20 cellular contexts compared by ENCODE assay signal in genomic region chr7:3912291-3912690, GRCh38.
DNase-seq lines count a peak whose midpoint lies in the region; TF ChIP-seq lines count a peak whose summit lies in the region.
"Had no signal": no experiment of that assay in that cellular context is flagged by ENCODE, and none has a peak within 500 bp of the region (broad histone marks: within the 10 kb centered on the region; RNA-seq: fewer than 3 reads in every experiment).

No MANE protein-coding gene starts in this region.

- H3K4me1 Mint-ChIP-seq in MCF 10A (ENCODE audit: insufficient read depth, unreplicated experiment) (peaks cover 30% of the 10 kb centered on the region), brain (peaks cover 87% of the 10 kb centered on the region), nephron (peaks cover 38% of the 10 kb centered on the region)

- H3K36me3 ChIP-seq in breast epithelium, result no peaks in the 10 kb centered on the region
- H3K36me3 ChIP-seq: SJCRH30 had no signal

- no peaks in the 10 kb centered on the region for H3K27me3 ChIP-seq in breast epithelium
- H3K27me3 ChIP-seq: SJCRH30 had no signal

- DNase-seq in MCF 10A (ENCODE audit: unreplicated experiment) (peak; percentile 20), breast epithelium (ENCODE audit: low spot score in 2 of 2) (no peak), Kasumi-1 (lab: John Stamatoyannopoulos, UW) (no peak), NCI-H1105 (lab: John Stamatoyannopoulos, UW) (no peak), UCSD-AML1 (lab: John Stamatoyannopoulos, UW; ENCODE audit: unreplicated experiment) (no peak), NCI-H446 treated with DMSO at 0.1 percent for 48 hours (lab: John Stamatoyannopoulos, UW) (no peak)
- DNase-seq: 8988T, Caco-2, DND-41, GDM1, GM23248, KBM-7, NCI-H1092 treated with DMSO at 0.1 percent for 48 hours, NCI-H187, NCI-H446, NCI-H748 treated with DMSO at 0.1 percent for 48 hours, SJCRH30 had no signal

- TF ChIP-seq POLR2A in breast epithelium (IDR thresholded peaks at IDR 0.05), result no peak

- H3K4me3 ChIP-seq in breast epithelium, result no peak overlapping the region
- H3K4me3 ChIP-seq: GM23248, SJCRH30 had no signal

- POLR2A ChIA-PET in MCF 10A (lab: Yijun Ruan, JAX), result interaction anchor here (0.6 to 1.3 kb wide), 4 partner anchors 8 to 50 kb away, joined by 3 to 5 read pairs (median 3); no protein-coding TSS in a partner anchor

- TF ChIP-seq CTCF in MCF 10A (IDR thresholded peaks at IDR 0.05; ENCODE audit: unreplicated experiment) (no peak), breast epithelium (IDR thresholded peaks at IDR 0.05) (no peak), brain (conservative IDR thresholded peaks at IDR 0.05) (no peak), nephron (IDR thresholded peaks at IDR 0.05; ENCODE audit: unreplicated experiment in 3 of 3) (no peak)

- CTCF ChIA-PET in MCF 10A (lab: Yijun Ruan, JAX), result interaction anchor here (0.6 to 2.2 kb wide), 4 partner anchors 10 to 473 kb away, joined by 3 to 9 read pairs (median 3); no protein-coding TSS in a partner anchor

- H3K9me3 ChIP-seq in breast epithelium, result no peaks in the 10 kb centered on the region
- H3K9me3 ChIP-seq: Caco-2, SJCRH30 had no signal

- H3K9me3 Mint-ChIP-seq in MCF 10A (ENCODE audit: unreplicated experiment) (peaks cover 5% of the 10 kb centered on the region), brain (peaks cover 0 to 4% (median 0%) of the 10 kb centered on the region in 5 experiments), nephron (no peaks in the 10 kb centered on the region)

- no peak overlapping the region for H3K27ac Mint-ChIP-seq in MCF 10A (ENCODE audit: low read depth, unreplicated experiment)
- peak overlapping the region in 3 of 5 experiments; percentile 18 to 87 (median 56) for H3K27ac Mint-ChIP-seq in brain
- peak overlapping the region in 2 of 3 experiments; percentile 34 to 62 for H3K27ac Mint-ChIP-seq in nephron
- H3K27ac Mint-ChIP-seq: CD14-positive monocyte had no signal

- intact Hi-C loops in MCF 10A (cut with micrococcal nuclease), result no loop called here
- intact Hi-C loops in breast epithelium (cut with DNase I; ENCODE audit: low total_unique reads), result no loop called here

- H3K36me3 Mint-ChIP-seq in MCF 10A (ENCODE audit: insufficient read depth, unreplicated experiment) (peaks cover 10% of the 10 kb centered on the region), brain (peaks cover 3% of the 10 kb centered on the region), nephron (ENCODE audit: low read depth) (no peaks in the 10 kb centered on the region)
- H3K36me3 Mint-ChIP-seq: CD14-positive monocyte had no signal

- no peak overlapping the region for H3K27ac ChIP-seq in breast epithelium
- H3K27ac ChIP-seq: GM23248, SJCRH30 had no signal

- H3K4me1 ChIP-seq in breast epithelium, result no peaks in the 10 kb centered on the region
- H3K4me1 ChIP-seq: Caco-2 had no signal

- no peaks in the 10 kb centered on the region for H3K27me3 Mint-ChIP-seq in MCF 10A (ENCODE audit: insufficient read depth, unreplicated experiment)
- H3K27me3 Mint-ChIP-seq in brain, result no peaks in the 10 kb centered on the region
- no peaks in the 10 kb centered on the region for H3K27me3 Mint-ChIP-seq in nephron (ENCODE audit: low read depth)

- no TSS peak for BruUV-seq in MCF 10A (replicated peaks; lab: Mats Ljungman, UMichigan)

- no peak overlapping the region for H3K4me3 Mint-ChIP-seq in MCF 10A (ENCODE audit: unreplicated experiment)
- no peak overlapping the region for H3K4me3 Mint-ChIP-seq in brain
- no peak overlapping the region for H3K4me3 Mint-ChIP-seq in nephron
- H3K4me3 Mint-ChIP-seq: CD14-positive monocyte had no signal
